In genomic region chr6:93418113-93418447, GRCh38 we compare ENCODE assay signal across 10 cellular contexts. TPM values are rescaled to one million over a fixed set of nuclear protein-coding genes. Genes with fewer than 3 reads are reported as not detected.
DNase-seq lines count a peak whose midpoint lies in the region; ATAC-seq lines count a peak whose summit lies in the region.
"Had no signal": no experiment of that assay in that cellular context is flagged by ENCODE, and none has a peak within 500 bp of the region (broad histone marks: within the 10 kb centered on the region; RNA-seq: fewer than 3 reads in every experiment).

No MANE protein-coding gene starts in this region.

- peaks cover 20% of the 10 kb centered on the region for H3K4me1 Mint-ChIP-seq in activated naive CD4-positive, alpha-beta T cell treated with anti-CD3 and anti-CD28 coated beads, Interleukin-2, amount 50 U/mL, for 24 hours
- H3K4me1 Mint-ChIP-seq in activated T-helper 17 cell treated with anti-CD3 and anti-CD28 coated beads, Interleukin-2, amount 50 U/mL, for 72 hours = no peaks in the 10 kb centered on the region

- no peaks in the 10 kb centered on the region for H3K9me3 Mint-ChIP-seq in activated naive CD4-positive, alpha-beta T cell treated with anti-CD3 and anti-CD28 coated beads, Interleukin-2, amount 50 U/mL, for 24 hours
- H3K9me3 Mint-ChIP-seq in activated T-helper 17 cell treated with anti-CD3 and anti-CD28 coated beads, Interleukin-2, amount 50 U/mL, for 72 hours = no peaks in the 10 kb centered on the region
- H3K9me3 Mint-ChIP-seq: activated CD8-positive, alpha-beta T cell treated with anti-CD3 and anti-CD28 coated beads for 36 hours had no signal

- no peaks in the 10 kb centered on the region for H3K27me3 ChIP-seq in layer of hippocampus (ENCODE audit: control insufficient read depth, insufficient read depth, low read length)

- H3K4me3 Mint-ChIP-seq in activated naive CD4-positive, alpha-beta T cell treated with anti-CD3 and anti-CD28 coated beads, Interleukin-2, amount 50 U/mL, for 24 hours = peak overlapping the region; percentile 47
- peak overlapping the region; percentile 42 for H3K4me3 Mint-ChIP-seq in activated T-helper 17 cell treated with anti-CD3 and anti-CD28 coated beads, Interleukin-2, amount 50 U/mL, for 72 hours

- DNase-seq in activated naive CD4-positive, alpha-beta T cell treated with Interleukin-2 at 50 U/mL for 16 hours = no peak
- no peak for DNase-seq in NCI-H510A (lab: John Stamatoyannopoulos, UW)
- DNase-seq: foreskin melanocyte had no signal

- H3K36me3 Mint-ChIP-seq in activated naive CD4-positive, alpha-beta T cell treated with anti-CD3 and anti-CD28 coated beads, Interleukin-2, amount 50 U/mL, for 24 hours = no peaks in the 10 kb centered on the region
- no peaks in the 10 kb centered on the region for H3K36me3 Mint-ChIP-seq in activated T-helper 17 cell treated with anti-CD3 and anti-CD28 coated beads, Interleukin-2, amount 50 U/mL, for 72 hours (ENCODE audit: low read depth)

- H3K27me3 Mint-ChIP-seq in activated naive CD4-positive, alpha-beta T cell treated with anti-CD3 and anti-CD28 coated beads, Interleukin-2, amount 50 U/mL, for 24 hours = peaks cover 41% of the 10 kb centered on the region
- peaks cover 35% of the 10 kb centered on the region for H3K27me3 Mint-ChIP-seq in activated T-helper 17 cell treated with anti-CD3 and anti-CD28 coated beads, Interleukin-2, amount 50 U/mL, for 72 hours

- no peak overlapping the region for H3K27ac Mint-ChIP-seq in activated naive CD4-positive, alpha-beta T cell treated with anti-CD3 and anti-CD28 coated beads, Interleukin-2, amount 50 U/mL, for 24 hours
- H3K27ac Mint-ChIP-seq in activated T-helper 17 cell treated with anti-CD3 and anti-CD28 coated beads, Interleukin-2, amount 50 U/mL, for 72 hours = no peak overlapping the region
- H3K27ac Mint-ChIP-seq: activated CD8-positive, alpha-beta T cell treated with anti-CD3 and anti-CD28 coated beads for 36 hours had no signal

- ATAC-seq in activated T-helper 17 cell treated with anti-CD3 and anti-CD28 coated beads, Interleukin-2, amount 50 U/mL, for 72 hours (replicated peaks) = no peak
- ATAC-seq in GM19467 (IDR thresholded peaks at IDR 0.05; ENCODE audit: unreplicated experiment) (no peak), HG02610 (IDR thresholded peaks at IDR 0.05; ENCODE audit: unreplicated experiment) (no peak)
- ATAC-seq: activated CD8-positive, alpha-beta T cell treated with anti-CD3 and anti-CD28 coated beads for 36 hours had no signal

- H3K27ac ChIP-seq in layer of hippocampus (ENCODE audit: low read depth, low read length) (peak overlapping the region; percentile 38), temporal lobe (ENCODE audit: low read depth, low read length) (peak overlapping the region; percentile 25)

RNA-seq across cellular contexts. Expression of gene EPHA7, which starts 1.3 kb away (rescaled TPM):
- total RNA-seq in activated T-helper 17 cell treated with anti-CD3 and anti-CD28 coated beads, Interleukin-2, amount 50 U/mL, for 72 hours = not detected
- 36.4 TPM for total RNA-seq in temporal lobe
- total RNA-seq: activated CD8-positive, alpha-beta T cell treated with anti-CD3 and anti-CD28 coated beads for 36 hours had no signal

Comparison
In these comparisons a context has a peak if more than half of its experiments do, and no peak if none do; other contexts are left out.
1. RNA of gene EPHA7, which starts 1.3 kb away (total RNA-seq): 36.4 TPM in temporal lobe (single experiment); not detected in activated T-helper 17 cell treated with anti-CD3 and anti-CD28 coated beads, Interleukin-2, amount 50 U/mL, for 72 hours; every median in the first group is over 10 times any median in the second.